In the genomic region with DNA sequence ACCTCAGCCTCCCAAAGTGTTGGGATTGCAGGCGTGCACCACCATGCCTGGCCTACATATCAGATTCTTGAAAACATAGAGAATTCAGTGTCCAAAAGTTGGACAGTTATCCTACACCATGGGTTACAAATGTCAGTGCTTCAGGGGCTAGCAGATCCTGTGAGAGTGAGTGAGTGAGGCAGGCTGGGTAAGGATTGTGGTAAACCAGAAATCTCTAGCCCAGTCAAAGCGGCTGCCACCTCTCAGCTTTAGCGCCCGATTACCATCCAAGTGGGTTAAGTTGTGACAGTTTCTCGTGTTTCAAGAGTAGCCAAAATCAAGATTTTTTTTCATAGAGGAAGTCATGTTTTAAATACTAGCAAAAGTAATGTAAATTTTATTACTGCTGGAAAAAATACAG, we compare ENCODE assay signal across 12 cellular contexts. TPM values are rescaled to one million over a fixed set of nuclear protein-coding genes. Genes with fewer than 3 reads are reported as not detected.
DNase-seq lines count a peak whose midpoint lies in the region; ATAC-seq and TF ChIP-seq lines count a peak whose summit lies in the region.
"Had no signal": no experiment of that assay in that cellular context is flagged by ENCODE, and none has a peak within 500 bp of the region (broad histone marks: within the 10 kb centered on the region; RNA-seq: fewer than 3 reads in every experiment).

No MANE protein-coding gene starts in this region.

- no peaks in the 10 kb centered on the region for H3K27me3 Mint-ChIP-seq in activated CD4-positive, alpha-beta memory T cell treated with anti-CD3 and anti-CD28 coated beads, Interleukin-2, amount 10 ng/mL, durations not matched to agents 7 days and 5 days
- no peaks in the 10 kb centered on the region for H3K27me3 Mint-ChIP-seq in activated CD4-positive, alpha-beta memory T cell treated with anti-CD3 and anti-CD28 coated beads for 36 hours
- H3K27me3 Mint-ChIP-seq in natural killer cell (ENCODE audit: low read depth in 2 of 2), result no peaks in the 10 kb centered on the region
- H3K27me3 Mint-ChIP-seq: CD4-positive, alpha-beta T cell had no signal

- peak; percentile 60 to 93 (median 67) for ATAC-seq in natural killer cell
- peak; percentile 65 for ATAC-seq in stimulated activated effector memory CD8-positive, alpha-beta T cell treated with anti-CD3 and anti-CD28 coated beads, Interleukin-12 subunit alpha, Interleukin-12 subunit beta, amount 100 ng/mL, for 72 hours
- ATAC-seq: A549, GM12878 had no signal

- H3K36me3 Mint-ChIP-seq in activated CD4-positive, alpha-beta memory T cell treated with anti-CD3 and anti-CD28 coated beads, Interleukin-2, amount 10 ng/mL, durations not matched to agents 7 days and 5 days (ENCODE audit: low read depth), result peaks cover 33% of the 10 kb centered on the region
- peaks cover 24% of the 10 kb centered on the region for H3K36me3 Mint-ChIP-seq in activated CD4-positive, alpha-beta memory T cell treated with anti-CD3 and anti-CD28 coated beads for 36 hours
- peaks cover 14% of the 10 kb centered on the region for H3K36me3 Mint-ChIP-seq in natural killer cell
- peaks cover 99% of the 10 kb centered on the region for H3K36me3 Mint-ChIP-seq in stimulated activated effector memory CD8-positive, alpha-beta T cell treated with anti-CD3 and anti-CD28 coated beads, Interleukin-12 subunit alpha, Interleukin-12 subunit beta, amount 100 ng/mL, for 72 hours

- no peak for TF ChIP-seq CTCF in natural killer cell (IDR thresholded peaks at IDR 0.05)

- POLR2A ChIA-PET in activated CD4-positive, alpha-beta memory T cell treated with anti-CD3 and anti-CD28 coated beads, Interleukin-2, amount 10 ng/mL, durations not matched to agents 7 days and 5 days (lab: Charles Lee), result interaction anchor here (1.3 to 1.6 kb wide), 2 partner anchors 21 to 23 kb away, joined by 4 to 5 read pairs; no protein-coding TSS in a partner anchor
- POLR2A ChIA-PET in activated CD4-positive, alpha-beta memory T cell treated with anti-CD3 and anti-CD28 coated beads for 36 hours (lab: Charles Lee), result no interaction called here

- no peak overlapping the region for H3K4me3 Mint-ChIP-seq in activated CD4-positive, alpha-beta memory T cell treated with anti-CD3 and anti-CD28 coated beads, Interleukin-2, amount 10 ng/mL, durations not matched to agents 7 days and 5 days
- no peak overlapping the region for H3K4me3 Mint-ChIP-seq in activated CD4-positive, alpha-beta memory T cell treated with anti-CD3 and anti-CD28 coated beads for 36 hours
- no peak overlapping the region for H3K4me3 Mint-ChIP-seq in natural killer cell
- H3K4me3 Mint-ChIP-seq in stimulated activated effector memory CD8-positive, alpha-beta T cell treated with anti-CD3 and anti-CD28 coated beads, Interleukin-12 subunit alpha, Interleukin-12 subunit beta, amount 100 ng/mL, for 72 hours, result no peak overlapping the region
- H3K4me3 Mint-ChIP-seq: CD4-positive, alpha-beta T cell; H9 had no signal

- CTCF ChIA-PET in activated CD4-positive, alpha-beta memory T cell treated with anti-CD3 and anti-CD28 coated beads, Interleukin-2, amount 10 ng/mL, durations not matched to agents 7 days and 5 days (lab: Charles Lee), result no interaction called here
- CTCF ChIA-PET in activated CD4-positive, alpha-beta memory T cell treated with anti-CD3 and anti-CD28 coated beads for 36 hours (lab: Charles Lee), result interaction anchor here (1.2 kb wide), 1 partner anchor 14 kb away, joined by 3 read pairs; no protein-coding TSS in a partner anchor

- H3K4me1 Mint-ChIP-seq in activated CD4-positive, alpha-beta memory T cell treated with anti-CD3 and anti-CD28 coated beads, Interleukin-2, amount 10 ng/mL, durations not matched to agents 7 days and 5 days, result no peaks in the 10 kb centered on the region
- no peaks in the 10 kb centered on the region for H3K4me1 Mint-ChIP-seq in activated CD4-positive, alpha-beta memory T cell treated with anti-CD3 and anti-CD28 coated beads for 36 hours (ENCODE audit: low read depth)
- H3K4me1 Mint-ChIP-seq in natural killer cell, result peaks cover 0 to 4% of the 10 kb centered on the region in 2 donors
- no peaks in the 10 kb centered on the region for H3K4me1 Mint-ChIP-seq in stimulated activated effector memory CD8-positive, alpha-beta T cell treated with anti-CD3 and anti-CD28 coated beads, Interleukin-12 subunit alpha, Interleukin-12 subunit beta, amount 100 ng/mL, for 72 hours
- H3K4me1 Mint-ChIP-seq: H9 had no signal

- intact Hi-C loops in activated CD4-positive, alpha-beta memory T cell treated with anti-CD3 and anti-CD28 coated beads for 36 hours (cut with micrococcal nuclease), result no loop called here
- intact Hi-C loops in natural killer cell (cut with micrococcal nuclease), result no loop called here

- peak; percentile 2 for DNase-seq in activated CD4-positive, alpha-beta memory T cell treated with anti-CD3 and anti-CD28 coated beads, Interleukin-2, amount 10 ng/mL, durations not matched to agents 7 days and 5 days
- DNase-seq in activated CD4-positive, alpha-beta memory T cell treated with anti-CD3 and anti-CD28 coated beads for 36 hours, result no peak
- peak; percentile 52 for DNase-seq in MV-4-11 (lab: John Stamatoyannopoulos, UW)
- no peak for DNase-seq in natural killer cell
- no peak for DNase-seq in stimulated activated effector memory CD8-positive, alpha-beta T cell treated with anti-CD3 and anti-CD28 coated beads, Interleukin-12 subunit alpha, Interleukin-12 subunit beta, amount 100 ng/mL, for 72 hours (ENCODE audit: low spot score in 2 of 2)
- DNase-seq in NCI-H524 treated with DMSO at 0.1 percent for 48 hours (lab: John Stamatoyannopoulos, UW), result no peak
- no peak for DNase-seq in NCI-H69 (lab: John Stamatoyannopoulos, UW)
- DNase-seq: AML-193; CD4-positive, alpha-beta T cell; H9 had no signal

- no peak overlapping the region for H3K27ac Mint-ChIP-seq in activated CD4-positive, alpha-beta memory T cell treated with anti-CD3 and anti-CD28 coated beads, Interleukin-2, amount 10 ng/mL, durations not matched to agents 7 days and 5 days
- no peak overlapping the region for H3K27ac Mint-ChIP-seq in activated CD4-positive, alpha-beta memory T cell treated with anti-CD3 and anti-CD28 coated beads for 36 hours
- H3K27ac Mint-ChIP-seq in natural killer cell, result no peak overlapping the region
- H3K27ac Mint-ChIP-seq in stimulated activated effector memory CD8-positive, alpha-beta T cell treated with anti-CD3 and anti-CD28 coated beads, Interleukin-12 subunit alpha, Interleukin-12 subunit beta, amount 100 ng/mL, for 72 hours, result no peak overlapping the region
- H3K27ac Mint-ChIP-seq: CD4-positive, alpha-beta T cell; H9 had no signal

- no peaks in the 10 kb centered on the region for H3K9me3 Mint-ChIP-seq in activated CD4-positive, alpha-beta memory T cell treated with anti-CD3 and anti-CD28 coated beads, Interleukin-2, amount 10 ng/mL, durations not matched to agents 7 days and 5 days
- no peaks in the 10 kb centered on the region for H3K9me3 Mint-ChIP-seq in activated CD4-positive, alpha-beta memory T cell treated with anti-CD3 and anti-CD28 coated beads for 36 hours
- no peaks in the 10 kb centered on the region for H3K9me3 Mint-ChIP-seq in natural killer cell
- H3K9me3 Mint-ChIP-seq in stimulated activated effector memory CD8-positive, alpha-beta T cell treated with anti-CD3 and anti-CD28 coated beads, Interleukin-12 subunit alpha, Interleukin-12 subunit beta, amount 100 ng/mL, for 72 hours, result no peaks in the 10 kb centered on the region
- H3K9me3 Mint-ChIP-seq: CD4-positive, alpha-beta T cell; H9 had no signal

RNA-seq across cellular contexts. Expression of a gene that starts 21.9 kb away (rescaled TPM):
- 10 to 100 TPM; 65.6 to 67.8 TPM for total RNA-seq in activated CD4-positive, alpha-beta memory T cell treated with anti-CD3 and anti-CD28 coated beads, Interleukin-2, amount 10 ng/mL, durations not matched to agents 7 days and 5 days
- 100 to 1,000 TPM; 107 to 109 TPM for total RNA-seq in activated CD4-positive, alpha-beta memory T cell treated with anti-CD3 and anti-CD28 coated beads for 36 hours
- 10 to 100 TPM; 24.6 to 29.5 (median 25.8) TPM for total RNA-seq in natural killer cell

Comparison
In these comparisons a context has a peak if more than half of its experiments do, and no peak if none do; other contexts are left out.
1. DNase-seq: peak in activated CD4-positive, alpha-beta memory T cell treated with anti-CD3 and anti-CD28 coated beads, Interleukin-2, amount 10 ng/mL, durations not matched to agents 7 days and 5 days (single experiment) and MV-4-11 (single experiment); none in activated CD4-positive, alpha-beta memory T cell treated with anti-CD3 and anti-CD28 coated beads for 36 hours (single experiment), natural killer cell (single experiment), stimulated activated effector memory CD8-positive, alpha-beta T cell treated with anti-CD3 and anti-CD28 coated beads, Interleukin-12 subunit alpha, Interleukin-12 subunit beta, amount 100 ng/mL, for 72 hours (0 of 2), NCI-H524 treated with DMSO at 0.1 percent for 48 hours (single experiment) and NCI-H69 (single experiment).